In genomic region chr1:6685381-6685780, GRCh38 we compare ENCODE assay signal across 23 cellular contexts. TPM values are rescaled to one million over a fixed set of nuclear protein-coding genes. Genes with fewer than 3 reads are reported as not detected.
DNase-seq lines count a peak whose midpoint lies in the region; ATAC-seq and TF ChIP-seq lines count a peak whose summit lies in the region.
"Had no signal": no experiment of that assay in that cellular context is flagged by ENCODE, and none has a peak within 500 bp of the region (broad histone marks: within the 10 kb centered on the region; RNA-seq: fewer than 3 reads in every experiment).

No MANE protein-coding gene starts in this region.

- no peak overlapping the region for H3K9ac ChIP-seq in colonic mucosa (ENCODE audit: low read depth in 2 of 2, low read length in 2 of 2)
- H3K9ac ChIP-seq: BLaER1 treated with 17β-estradiol and CSF1 and Interleukin-3, amounts not matched to agents 10 nM and 100 nM had no signal

- no peak for ATAC-seq in psoas muscle
- ATAC-seq: GM12878, PC-3 had no signal

- H3K36me3 ChIP-seq in ACC112 (ENCODE audit: insufficient read depth, low read length) (peaks cover 7% of the 10 kb centered on the region), psoas muscle (ENCODE audit: insufficient read depth in 1 of 2, low read depth in 1 of 2) (peaks cover 0 to 11% of the 10 kb centered on the region in 2 donors), colonic mucosa (no peaks in the 10 kb centered on the region)

- TF ChIP-seq CTCF in HFFc6 (IDR thresholded peaks at IDR 0.05) (no peak), chondrocyte (IDR thresholded peaks at IDR 0.05) (no peak), psoas muscle (IDR thresholded peaks at IDR 0.05) (no peak), colonic mucosa (IDR thresholded peaks at IDR 0.05) (no peak)

- H3K4me1 Mint-ChIP-seq in HFFc6 (ENCODE audit: low read depth): peaks cover 55% of the 10 kb centered on the region
- peaks cover 45% of the 10 kb centered on the region for H3K4me1 Mint-ChIP-seq in chondrocyte (ENCODE audit: low read depth)

- intact Hi-C loops in psoas muscle (cut with DNase I): no loop called here
- intact Hi-C loops in colonic mucosa (cut with DNase I): no loop called here

- H3K4me3 Mint-ChIP-seq in HFFc6 (peak overlapping the region; percentile 64; the same call in 1 of the 2 replicates), chondrocyte (ENCODE audit: unreplicated experiment) (no peak overlapping the region)
- H3K4me3 Mint-ChIP-seq: CD4-positive, alpha-beta memory T cell had no signal

- no peak for DNase-seq in HFFc6
- no peak for DNase-seq in chondrocyte (ENCODE audit: low spot score)
- no peak for DNase-seq in psoas muscle
- no peak for DNase-seq in activated naive CD4-positive, alpha-beta T cell treated with anti-CD3 and anti-CD28 coated beads, Interleukin-2, amount 50 U/mL, for 16 hours
- no peak for DNase-seq in LoVo (ENCODE audit: low spot score)
- no peak for DNase-seq in colonic mucosa
- DNase-seq: AML-193; CD4-positive, alpha-beta memory T cell; COR-L47; DMS53; KG1; NCI-H1048; NCI-H1417; NCI-H1694; NCI-H2029 treated with DMSO at 0.1 percent for 48 hours; NCI-H446 treated with DMSO at 0.1 percent for 48 hours; NCI-H526; NCI-H82; NK-92 treated with Interleukin-12 subunit alpha and Interleukin-12 subunit beta, amount 100 ng/mL, for 24 hours; PC-3 had no signal

- no peak overlapping the region for H2AFZ ChIP-seq in ACC112 (ENCODE audit: low read length, unreplicated experiment)

- H3K36me3 Mint-ChIP-seq in HFFc6 (ENCODE audit: low read depth) (peaks cover 21% of the 10 kb centered on the region), chondrocyte (ENCODE audit: low read depth) (peaks cover 4% of the 10 kb centered on the region)

- H3K9me3 Mint-ChIP-seq in HFFc6 (no peaks in the 10 kb centered on the region), chondrocyte (ENCODE audit: low read depth) (no peaks in the 10 kb centered on the region)

- no peaks in the 10 kb centered on the region for H3K9me3 ChIP-seq in psoas muscle
- no peaks in the 10 kb centered on the region for H3K9me3 ChIP-seq in colonic mucosa
- H3K9me3 ChIP-seq: BLaER1 treated with 17β-estradiol and CSF1 and Interleukin-3, amounts not matched to agents 10 nM and 100 nM had no signal

- H3K27me3 Mint-ChIP-seq in HFFc6 (ENCODE audit: insufficient read depth): no peaks in the 10 kb centered on the region
- H3K27me3 Mint-ChIP-seq in chondrocyte (ENCODE audit: low read depth): no peaks in the 10 kb centered on the region
- H3K27me3 Mint-ChIP-seq: CD4-positive, alpha-beta memory T cell had no signal

- H3K27ac Mint-ChIP-seq in HFFc6 (peak overlapping the region; percentile 87), chondrocyte (ENCODE audit: unreplicated experiment) (peak overlapping the region; percentile 92)

- peaks cover 41% of the 10 kb centered on the region for H3K79me2 ChIP-seq in ACC112 (ENCODE audit: control insufficient read depth, insufficient read depth, low read length, unreplicated experiment)

- 0 out of 2 replicates have a peak overlapping the region, but pooled peaks have one; percentile 25 for H3K27ac ChIP-seq in ACC112 (ENCODE audit: low read depth, low read length)
- peak overlapping the region; percentile 68 for H3K27ac ChIP-seq in psoas muscle
- H3K27ac ChIP-seq in colonic mucosa: no peak overlapping the region
- H3K27ac ChIP-seq: BLaER1 treated with 17β-estradiol and CSF1 and Interleukin-3, amounts not matched to agents 10 nM and 100 nM had no signal

- H3K4me1 ChIP-seq in ACC112 (ENCODE audit: control insufficient read depth, insufficient read depth, low read length, unreplicated experiment): peaks cover 29% of the 10 kb centered on the region
- peaks cover 21% of the 10 kb centered on the region for H3K4me1 ChIP-seq in psoas muscle
- no peaks in the 10 kb centered on the region for H3K4me1 ChIP-seq in colonic mucosa

- no peaks in the 10 kb centered on the region for H3K27me3 ChIP-seq in ACC112 (ENCODE audit: insufficient read depth, low read length)
- no peaks in the 10 kb centered on the region for H3K27me3 ChIP-seq in psoas muscle (ENCODE audit: insufficient read depth in 3 of 3, low read length in 2 of 3)
- no peaks in the 10 kb centered on the region for H3K27me3 ChIP-seq in colonic mucosa
- H3K27me3 ChIP-seq: BLaER1 treated with 17β-estradiol and CSF1 and Interleukin-3, amounts not matched to agents 10 nM and 100 nM had no signal

- WGBS in psoas muscle, 3 donors: 89 to 95% (median 92%) methylated on average over 4 of the region's 4 CpGs

- H3K4me3 ChIP-seq in ACC112 (ENCODE audit: low read depth, low read length): no peak overlapping the region
- no peak overlapping the region for H3K4me3 ChIP-seq in psoas muscle
- no peak overlapping the region for H3K4me3 ChIP-seq in colonic mucosa
- H3K4me3 ChIP-seq: BLaER1 treated with 17β-estradiol and CSF1 and Interleukin-3, amounts not matched to agents 10 nM and 100 nM; GM12878 had no signal

RNA-seq across cellular contexts. Expression of gene DNAJC11, which starts 16.2 kb away (rescaled TPM):
- 10 to 100 TPM; 66.6 to 79.5 (median 73.0) TPM for total RNA-seq in HFFc6 (2021; fragmentation: NEBNext Ultra II Directional; extraction: Animal tissue kit (Norgen Biotek cat#: 25700))
- total RNA-seq in chondrocyte (46.3 to 49.7 TPM (median 47.2 TPM) in 3 replicates), psoas muscle (10 to 100 TPM; 40.4 to 58.8 (median 51.1) TPM), colonic mucosa (100 to 1,000 TPM in 1 of 2 donors, 10 to 100 TPM in 1; 70.1 to 107 TPM)
- 10 to 100 TPM; 28.2 to 65.4 (median 63.9) TPM for polyA plus RNA-seq in psoas muscle
